ENCODE assay signal across 8 cellular contexts in the genomic region with DNA sequence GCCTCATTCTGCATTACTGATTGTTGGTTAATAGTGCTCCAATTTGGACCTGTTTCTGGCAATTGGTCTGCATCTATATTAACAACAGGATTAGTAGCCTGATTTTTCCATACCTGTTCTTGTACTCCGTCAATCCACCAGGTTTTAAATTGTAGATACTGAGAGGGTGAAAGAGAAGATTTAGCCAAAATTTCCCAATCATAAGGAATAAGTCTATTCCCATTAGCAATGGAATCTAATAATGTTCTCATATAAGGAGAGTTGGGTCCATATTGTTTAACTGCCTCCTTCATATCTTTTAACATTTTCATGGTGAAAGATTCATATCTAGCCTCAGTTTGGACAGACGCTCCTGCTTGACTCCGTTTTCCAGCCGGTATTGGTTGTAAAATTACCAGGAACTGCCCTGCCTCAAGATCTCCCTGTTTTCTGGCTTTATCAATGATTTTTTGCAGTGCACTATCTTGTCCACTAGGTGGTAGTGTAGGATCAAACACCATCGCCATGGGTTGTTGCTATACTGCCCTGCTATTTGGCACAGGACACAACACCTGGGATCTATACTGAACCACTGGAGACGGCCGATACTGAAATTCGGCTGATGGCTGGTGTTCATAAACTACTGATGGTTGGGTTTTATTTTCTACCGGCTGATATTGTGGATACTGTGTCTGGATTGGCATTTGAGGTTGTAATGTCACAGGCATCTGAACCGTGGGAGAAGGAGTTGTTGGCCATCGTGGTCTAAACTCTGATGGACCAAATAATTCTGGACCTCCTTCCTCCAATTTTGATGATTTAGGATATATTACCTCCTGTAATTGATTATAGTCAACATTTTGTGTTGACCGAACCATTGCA. TPM values are rescaled to one million over a fixed set of nuclear protein-coding genes. Genes with fewer than 3 reads are reported as not detected.
DNase-seq lines count a peak whose midpoint lies in the region; ATAC-seq and TF ChIP-seq lines count a peak whose summit lies in the region.

No MANE protein-coding gene starts in this region.

- peak overlapping the region in 4 of 59 donors; percentile 9 to 45 (median 14) for H3K27ac ChIP-seq in dorsolateral prefrontal cortex
- no peak overlapping the region for H3K27ac ChIP-seq in lower lobe of right lung
- no peak overlapping the region for H3K27ac ChIP-seq in testis

- peak; percentile 73 for DNase-seq in EL
- DNase-seq in NCI-H446 (lab: John Stamatoyannopoulos, UW), result peak; percentile 59 to 87
- DNase-seq in dorsolateral prefrontal cortex, result peak in 2 of 10 donors; percentile 41 to 47
- no peak for DNase-seq in lower lobe of right lung
- peak; percentile 62 for DNase-seq in testis

- intact Hi-C loops in dorsolateral prefrontal cortex (cut with DNase I) (loop anchor here (2.0 to 5.0 kb wide), 5 partner anchors 19 to 93 kb away; a partner anchor contains a TSS), lower lobe of right lung (cut with DNase I) (no loop called here), testis (cut with DNase I; ENCODE audit: low total_unique reads) (no loop called here)

- 36 to 53% methylated on average over 12 of the region's 12 CpGs for WGBS in testis, 2 donors

- no peaks in the 10 kb centered on the region for H3K27me3 ChIP-seq in dorsolateral prefrontal cortex
- H3K27me3 ChIP-seq in lower lobe of right lung (ENCODE audit: low read depth), result no peaks in the 10 kb centered on the region
- no peaks in the 10 kb centered on the region for H3K27me3 ChIP-seq in testis

- TF ChIP-seq CTCF in dorsolateral prefrontal cortex (IDR thresholded peaks at IDR 0.05 in 54 of 56, conservative IDR thresholded peaks at IDR 0.05 in 2 of 56; ENCODE audit: low read depth in 1 of 56, partially characterized antibody in 56 of 56) (peak; percentile 64 to 98 (median 91)), lower lobe of right lung (IDR thresholded peaks at IDR 0.05) (peak; percentile 88), testis (IDR thresholded peaks at IDR 0.05) (peak; percentile 77 to 96 (median 94))

- no peaks in the 10 kb centered on the region for H3K9me3 ChIP-seq in lower lobe of right lung
- no peaks in the 10 kb centered on the region for H3K9me3 ChIP-seq in testis

- no peak for TF ChIP-seq POLR2A in testis (IDR thresholded peaks at IDR 0.05)

- H3K4me1 ChIP-seq in lower lobe of right lung, result peaks cover 10% of the 10 kb centered on the region
- H3K4me1 ChIP-seq in testis, result no peaks in the 10 kb centered on the region

- H3K36me3 ChIP-seq in lower lobe of right lung (no peaks in the 10 kb centered on the region), testis (ENCODE audit: low read depth, missing control alignments) (no peaks in the 10 kb centered on the region)

- H3K4me3 ChIP-seq in dorsolateral prefrontal cortex (peak overlapping the region in 20 of 59 donors; percentile 0 to 44 (median 22)), lower lobe of right lung (no peak overlapping the region), testis (no peak overlapping the region)

- ATAC-seq in HG03439 (IDR thresholded peaks at IDR 0.05; ENCODE audit: unreplicated experiment), result peak; percentile 54
- ATAC-seq in activated CD4-positive, CD25-positive, alpha-beta regulatory T cell treated with anti-CD3 and anti-CD28 coated beads, Interleukin-2, amount 50 U/mL, for 24 hours, result peak; percentile 78 to 96
- ATAC-seq in lower lobe of right lung, result peak; percentile 87 to 93
- no peak for ATAC-seq in GM18502 (IDR thresholded peaks at IDR 0.05; ENCODE audit: poor library complexity, unreplicated experiment)

RNA-seq across cellular contexts. Expression of a gene that starts 25.2 kb away (rescaled TPM):
- total RNA-seq in dorsolateral prefrontal cortex, result 10 to 100 TPM in 105 of 120 experiments, 1 to 10 TPM in 15; 6.2 to 20.1 (median 13.4) TPM
- 19.4 TPM for total RNA-seq in lower lobe of right lung
- total RNA-seq in testis, result 10 to 100 TPM; 15.7 to 23.4 TPM
- polyA plus RNA-seq in testis (ENCODE audit: insufficient read depth, low read depth, low replicate concordance), result 22.4 TPM

RNA-seq across cellular contexts. Expression of a gene that starts 37.9 kb away (rescaled TPM):
- total RNA-seq in dorsolateral prefrontal cortex (10 to 100 TPM in 74 of 120 experiments, 1 to 10 TPM in 46; 6.6 to 22.8 (median 11.2) TPM), lower lobe of right lung (0.95 TPM), testis (1 to 10 TPM; 7.7 to 8.6 TPM)
- polyA plus RNA-seq in testis (ENCODE audit: insufficient read depth, low read depth, low replicate concordance), result 6.8 TPM

RNA-seq across cellular contexts. Expression of a gene that starts 57.5 kb away (rescaled TPM):
- total RNA-seq in dorsolateral prefrontal cortex (100 to 1,000 TPM in 5 of 120 experiments, 10 to 100 TPM in 115; 35.8 to 117 (median 63.9) TPM), lower lobe of right lung (not detected), testis (under 1 TPM; 0.12 to 0.71 TPM)
- polyA plus RNA-seq in testis (ENCODE audit: insufficient read depth, low read depth, low replicate concordance), result 5.7 TPM

Comparison
In these comparisons a context has a peak if more than half of its experiments do, and no peak if none do; other contexts are left out.
1. RNA of a gene that starts 57.5 kb away (total RNA-seq): 35.8 to 117 TPM in dorsolateral prefrontal cortex; 0.12 to 0.71 TPM in testis and not detected in lower lobe of right lung (single experiment); every median in the first group is over 10 times any median in the second.
2. intact Hi-C loops: an anchor here in dorsolateral prefrontal cortex (2.0 to 5.0 kb wide); none called in lower lobe of right lung and testis.
3. Peak in every context shown above with its lines, with median percentiles within 50 percentile points of each other: CTCF ChIP-seq.